ENCODE assay signal across 11 cellular contexts in the genomic region with DNA sequence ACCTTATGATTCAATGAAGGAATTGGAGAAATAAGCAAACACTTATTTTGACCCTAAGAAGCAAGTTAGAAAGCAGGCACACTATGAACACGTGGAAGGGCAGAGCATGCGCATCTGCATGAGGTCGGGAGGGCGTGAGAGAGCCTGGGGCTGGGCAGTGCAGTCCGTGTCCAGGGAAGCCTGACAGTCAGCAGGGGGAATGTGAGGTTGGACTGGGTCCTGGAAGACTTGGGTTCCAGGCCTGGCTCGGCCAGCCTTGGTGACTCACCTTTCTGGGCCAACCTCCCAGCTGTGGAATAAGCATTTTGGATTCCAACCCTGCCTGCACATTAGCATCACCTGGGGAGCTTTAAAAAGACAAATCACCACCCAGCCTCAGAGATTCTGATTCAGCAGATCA. TPM values are rescaled to one million over a fixed set of nuclear protein-coding genes. Genes with fewer than 3 reads are reported as not detected.
DNase-seq lines count a peak whose midpoint lies in the region; TF ChIP-seq lines count a peak whose summit lies in the region.
"Had no signal": no experiment of that assay in that cellular context is flagged by ENCODE, and none has a peak within 500 bp of the region (broad histone marks: within the 10 kb centered on the region; RNA-seq: fewer than 3 reads in every experiment).

No MANE protein-coding gene starts in this region.

- no peaks in the 10 kb centered on the region for H3K9me3 Mint-ChIP-seq in nephron
- H3K9me3 Mint-ChIP-seq: WTC11 had no signal

- TF ChIP-seq CTCF in fibroblast of villous mesenchyme (IDR thresholded peaks at IDR 0.05; ENCODE audit: insufficient read depth, low read depth, low read length) (no peak), nephron (IDR thresholded peaks at IDR 0.05; ENCODE audit: unreplicated experiment in 3 of 3) (no peak)

- no peaks in the 10 kb centered on the region for H3K36me3 Mint-ChIP-seq in nephron (ENCODE audit: low read depth)
- H3K36me3 Mint-ChIP-seq: WTC11 had no signal

- peaks cover 36% of the 10 kb centered on the region for H3K27me3 Mint-ChIP-seq in nephron (ENCODE audit: low read depth)

- H3K27ac Mint-ChIP-seq in nephron, result peak overlapping the region in 2 of 3 experiments; percentile 8 to 53
- H3K27ac Mint-ChIP-seq: WTC11 had no signal

- peaks cover 21% of the 10 kb centered on the region for H3K4me1 Mint-ChIP-seq in nephron

- no peak overlapping the region for H3K4me3 Mint-ChIP-seq in nephron
- H3K4me3 Mint-ChIP-seq: WTC11 had no signal

- DNase-seq in A172 (ENCODE audit: low spot score), result peak; percentile 37
- peak; percentile 48 for DNase-seq in NCI-H226
- DNase-seq in fibroblast of villous mesenchyme (ENCODE audit: low read depth), result peak; percentile 6
- DNase-seq in cerebellum (ENCODE audit: low spot score), result no peak
- DNase-seq in NCI-H1417 treated with DMSO at 0.1 percent for 48 hours (lab: John Stamatoyannopoulos, UW), result no peak
- DNase-seq in germinal center (ENCODE audit: low spot score), result no peak
- no peak for DNase-seq in NCI-H1092 (lab: John Stamatoyannopoulos, UW)
- DNase-seq: 8988T had no signal

- H3K4me3 ChIP-seq in fibroblast of villous mesenchyme (ENCODE audit: low read depth, low read length), result no peak overlapping the region
- H3K4me3 ChIP-seq: HAP-1 had no signal

RNA-seq across cellular contexts. Expression of a gene that starts 26.6 kb away (rescaled TPM):
- not detected in 2 replicates for total RNA-seq in A172 (2014; rRNA removed; shearing (Covaris generic))
- total RNA-seq in fibroblast of villous mesenchyme (not detected in 2 replicates), cerebellum (13.3 TPM)
- total RNA-seq: WTC11 had no signal

Comparison
In these comparisons a context has a peak if more than half of its experiments do, and no peak if none do; other contexts are left out.
1. DNase-seq: peak in A172 (single experiment), NCI-H226 (single experiment) and fibroblast of villous mesenchyme (single experiment); none in cerebellum (single experiment), NCI-H1417 treated with DMSO at 0.1 percent for 48 hours (single experiment), germinal center (single experiment) and NCI-H1092 (single experiment).
2. RNA of a gene that starts 26.6 kb away (total RNA-seq): 13.3 TPM in cerebellum (single experiment); not detected in A172 and not detected in fibroblast of villous mesenchyme; every median in the first group is over 10 times any median in the second.